In the genomic region with DNA sequence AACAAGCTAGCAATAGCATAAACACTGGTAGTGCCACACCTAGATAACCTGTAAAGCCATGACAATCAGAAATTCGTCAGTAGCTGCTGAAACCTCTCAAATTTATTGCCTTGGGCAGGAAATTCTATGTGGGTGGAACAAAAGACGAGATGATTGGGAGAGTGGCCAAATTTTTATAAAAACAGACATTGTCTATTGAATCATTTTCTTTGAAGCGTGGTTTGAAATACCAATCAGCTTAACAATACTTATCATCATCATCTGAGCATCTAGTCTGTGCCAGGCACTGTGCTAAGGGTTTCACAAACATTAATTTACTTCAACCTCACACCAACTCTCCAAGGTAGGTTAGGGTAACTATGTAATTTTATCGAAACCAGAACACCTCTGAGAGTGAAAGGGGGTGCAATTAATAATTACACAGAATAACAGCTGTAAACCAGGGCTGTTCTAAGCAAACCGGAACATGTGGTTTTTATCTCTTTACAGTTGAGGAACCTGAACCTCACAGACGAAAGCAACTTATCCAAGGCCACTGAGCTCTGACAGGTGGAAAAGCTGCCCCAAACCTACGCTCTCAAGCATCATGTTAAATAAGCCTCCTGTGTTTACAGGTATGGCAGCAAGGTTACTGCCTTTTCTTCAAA, we compare ENCODE assay signal across 8 cellular contexts. TPM values are rescaled to one million over a fixed set of nuclear protein-coding genes. Genes with fewer than 3 reads are reported as not detected.
DNase-seq lines count a peak whose midpoint lies in the region; ATAC-seq lines count a peak whose summit lies in the region.

No MANE protein-coding gene starts in this region.

- DNase-seq in activated T-cell treated with anti-CD3 and anti-CD28 coated beads, Interleukin-2, amount 50 U/mL, for 24 hours, result no peak
- DNase-seq in activated T-cell treated with anti-CD3 and anti-CD28 coated beads, Interleukin-2, amount 50 U/mL, for 1 hour, result no peak
- peak; percentile 75 for DNase-seq in NCI-H69 (lab: John Stamatoyannopoulos, UW)
- peak in 2 of 3 experiments; percentile 5 to 16 for DNase-seq in effector memory CD8-positive, alpha-beta T cell
- no peak for DNase-seq in amygdala (lab: John Stamatoyannopoulos, UW)
- DNase-seq in AML-193 (lab: John Stamatoyannopoulos, UW), result no peak

- no peaks in the 10 kb centered on the region for H3K9me3 Mint-ChIP-seq in activated T-cell treated with anti-CD3 and anti-CD28 coated beads, Interleukin-2, amount 50 U/mL, for 24 hours
- no peaks in the 10 kb centered on the region for H3K9me3 Mint-ChIP-seq in effector memory CD8-positive, alpha-beta T cell

- H3K27ac Mint-ChIP-seq in activated T-cell treated with anti-CD3 and anti-CD28 coated beads, Interleukin-2, amount 50 U/mL, for 24 hours, result peak overlapping the region; percentile 18
- H3K27ac Mint-ChIP-seq in effector memory CD8-positive, alpha-beta T cell, result peak overlapping the region; percentile 17 to 79

- H3K9me3 ChIP-seq in thymus (ENCODE audit: control insufficient read depth), result no peaks in the 10 kb centered on the region

- H3K27me3 Mint-ChIP-seq in activated T-cell treated with anti-CD3 and anti-CD28 coated beads, Interleukin-2, amount 50 U/mL, for 24 hours, result no peaks in the 10 kb centered on the region
- H3K27me3 Mint-ChIP-seq in effector memory CD8-positive, alpha-beta T cell, result no peaks in the 10 kb centered on the region

- H3K36me3 Mint-ChIP-seq in activated T-cell treated with anti-CD3 and anti-CD28 coated beads, Interleukin-2, amount 50 U/mL, for 24 hours (ENCODE audit: low read depth), result no peaks in the 10 kb centered on the region
- H3K36me3 Mint-ChIP-seq in effector memory CD8-positive, alpha-beta T cell (ENCODE audit: insufficient read depth), result no peaks in the 10 kb centered on the region

- 33% methylated on average over 7 of the region's 7 CpGs for WGBS in thymus

- H3K4me1 Mint-ChIP-seq in activated T-cell treated with anti-CD3 and anti-CD28 coated beads, Interleukin-2, amount 50 U/mL, for 24 hours (ENCODE audit: low read depth), result peaks cover 23% of the 10 kb centered on the region
- peaks cover 10% of the 10 kb centered on the region in 2 donors for H3K4me1 Mint-ChIP-seq in effector memory CD8-positive, alpha-beta T cell (ENCODE audit: low read depth in 2 of 2)

- H3K27ac ChIP-seq in thymus (ENCODE audit: low read depth), result peak overlapping the region; percentile 69

- H3K36me3 ChIP-seq in thymus (ENCODE audit: control insufficient read depth, insufficient read depth), result no peaks in the 10 kb centered on the region

- H3K4me3 Mint-ChIP-seq in activated T-cell treated with anti-CD3 and anti-CD28 coated beads, Interleukin-2, amount 50 U/mL, for 24 hours, result no peak overlapping the region
- peak overlapping the region; percentile 46 to 69 for H3K4me3 Mint-ChIP-seq in effector memory CD8-positive, alpha-beta T cell

- peak; percentile 97 for ATAC-seq in HG02763 (IDR thresholded peaks at IDR 0.05; ENCODE audit: unreplicated experiment)
- peak; percentile 83 for ATAC-seq in effector memory CD8-positive, alpha-beta T cell (replicated peaks)

- H3K4me1 ChIP-seq in thymus (ENCODE audit: control insufficient read depth, insufficient read depth, low read length), result peaks cover 2% of the 10 kb centered on the region

- no peak overlapping the region for H3K4me3 ChIP-seq in thymus (ENCODE audit: low read length)

- H3K27me3 ChIP-seq in thymus (ENCODE audit: control insufficient read depth, insufficient read depth), result no peaks in the 10 kb centered on the region

RNA-seq across cellular contexts. Expression of a gene that starts 43.4 kb away (rescaled TPM):
- polyA plus RNA-seq in thymus, result 1.4 TPM

RNA-seq across cellular contexts. Expression of a gene that starts 51.8 kb away (rescaled TPM):
- polyA plus RNA-seq in thymus, result 26.0 TPM

Comparison
In these comparisons a context has a peak if more than half of its experiments do, and no peak if none do; other contexts are left out.
1. DNase-seq: peak in NCI-H69 (single experiment) and effector memory CD8-positive, alpha-beta T cell (2 of 3); none in activated T-cell treated with anti-CD3 and anti-CD28 coated beads, Interleukin-2, amount 50 U/mL, for 24 hours (single experiment), activated T-cell treated with anti-CD3 and anti-CD28 coated beads, Interleukin-2, amount 50 U/mL, for 1 hour (single experiment), amygdala (0 of 56) and AML-193 (0 of 2).